8 cellular contexts compared by ENCODE assay signal in genomic region chr6:69232506-69233194, GRCh38.
DNase-seq lines count a peak whose midpoint lies in the region; ATAC-seq and TF ChIP-seq lines count a peak whose summit lies in the region.

No MANE protein-coding gene starts in this region.

- no peak overlapping the region for H2AFZ ChIP-seq in OCI-LY3 (ENCODE audit: low read depth, low read length)

- H3K79me2 ChIP-seq in OCI-LY3 (ENCODE audit: low read length): no peaks in the 10 kb centered on the region

- peak; percentile 96 for ATAC-seq in GM19395 (IDR thresholded peaks at IDR 0.05; ENCODE audit: unreplicated experiment)
- peak; percentile 98 for ATAC-seq in HG03354 (IDR thresholded peaks at IDR 0.05; ENCODE audit: poor library complexity, severe bottlenecking, unreplicated experiment)

- H3K27ac ChIP-seq in OCI-LY3 (ENCODE audit: low read length) (no peak overlapping the region), left ventricle myocardium inferior (replicated peaks) (no peak overlapping the region), vagina (no peak overlapping the region)

- no peaks in the 10 kb centered on the region for H3K4me1 ChIP-seq in OCI-LY3 (ENCODE audit: low read length)
- H3K4me1 ChIP-seq in left ventricle myocardium inferior: no peaks in the 10 kb centered on the region
- H3K4me1 ChIP-seq in vagina: no peaks in the 10 kb centered on the region

- 0 out of 2 replicates have a peak overlapping the region, but pooled peaks have one; percentile 14 for H3K4me2 ChIP-seq in OCI-LY3 (ENCODE audit: low read length)

- no peak for TF ChIP-seq POLR2A in vagina (IDR thresholded peaks at IDR 0.05)

- no peak overlapping the region for H3K9ac ChIP-seq in OCI-LY3 (ENCODE audit: low read length)

- H3K4me3 ChIP-seq in OCI-LY3 (ENCODE audit: low read length): no peak overlapping the region
- no peak overlapping the region for H3K4me3 ChIP-seq in left ventricle myocardium inferior
- H3K4me3 ChIP-seq in vagina: no peak overlapping the region

- TF ChIP-seq CTCF in OCI-LY3 (IDR thresholded peaks at IDR 0.05; ENCODE audit: low read depth, low read length) (no peak), left ventricle myocardium inferior (IDR thresholded peaks at IDR 0.05; ENCODE audit: borderline replicate concordance) (no peak), vagina (IDR thresholded peaks at IDR 0.05) (no peak)

- H3K27me3 ChIP-seq in OCI-LY3 (ENCODE audit: low read depth, low read length) (no peaks in the 10 kb centered on the region), left ventricle myocardium inferior (ENCODE audit: low read depth) (no peaks in the 10 kb centered on the region), vagina (no peaks in the 10 kb centered on the region)

- H3K36me3 ChIP-seq in OCI-LY3 (replicated peaks; ENCODE audit: low read depth, low read length) (no peaks in the 10 kb centered on the region), left ventricle myocardium inferior (no peaks in the 10 kb centered on the region), vagina (no peaks in the 10 kb centered on the region)

- H4K20me1 ChIP-seq in OCI-LY3 (ENCODE audit: insufficient read depth, low read length): no peaks in the 10 kb centered on the region

- intact Hi-C loops in left ventricle myocardium inferior (cut with micrococcal nuclease): no loop called here
- intact Hi-C loops in vagina (cut with DNase I): no loop called here

- DNase-seq in C1 segment of cervical spinal cord (lab: John Stamatoyannopoulos, UW) (peak in 13 of 14 donors; percentile 5 to 78 (median 57)), amniotic epithelial cell (ENCODE audit: low read depth) (peak; percentile 43), left ventricle myocardium inferior (peak; percentile 77), renal cortical epithelial cell (ENCODE audit: low read depth) (peak; percentile 51), vagina (ENCODE audit: extremely low spot score in 2 of 2) (no peak)

- H3K9me3 ChIP-seq in OCI-LY3 (ENCODE audit: insufficient read depth, low read length) (no peaks in the 10 kb centered on the region), left ventricle myocardium inferior (replicated peaks) (no peaks in the 10 kb centered on the region), vagina (no peaks in the 10 kb centered on the region)

Comparison
In these comparisons a context has a peak if more than half of its experiments do, and no peak if none do; other contexts are left out.
1. DNase-seq: peak in C1 segment of cervical spinal cord (13 of 14), amniotic epithelial cell (single experiment), left ventricle myocardium inferior (single experiment) and renal cortical epithelial cell (single experiment); none in vagina (0 of 2).